1 cellular context compared by ENCODE assay signal in the genomic region with DNA sequence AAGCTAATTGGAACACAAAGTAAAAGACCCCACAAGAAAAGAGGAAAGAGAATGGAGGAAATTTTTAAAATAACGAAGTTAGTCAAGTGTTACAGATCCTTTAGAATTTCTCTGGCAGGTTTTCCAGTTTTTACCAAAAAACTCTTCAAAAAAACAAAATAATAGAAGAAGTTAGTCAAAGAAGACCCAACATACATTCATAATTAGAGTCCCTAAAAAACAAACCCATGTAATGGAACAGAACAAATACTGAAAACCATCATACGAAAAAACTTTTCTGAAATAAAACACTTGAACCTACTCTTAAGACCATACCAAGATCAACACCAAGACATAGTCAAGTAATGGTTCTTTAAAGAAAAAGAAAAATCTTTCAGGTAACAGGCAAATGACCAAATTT.
A peak's percentile ranks its signal among the peaks of the same experiment; 100 is the strongest.
TF ChIP-seq lines count a peak whose summit lies in the region.

No MANE protein-coding gene starts in this region.

TF ChIP-seq in K562, 482 proteins besides CTCF, POLR2A, EP300 and RAD21:
- TF ChIP-seq FOXM1 (IDR thresholded peaks at IDR 0.05; ENCODE audit: low read depth), result no peak
- TF ChIP-seq FOXM1 (CRISPR knock-in tag; IDR thresholded peaks at IDR 0.05; ENCODE audit: low read depth), result no peak
- no peak for TF ChIP-seq NFE2 (IDR thresholded peaks at IDR 0.05; ENCODE audit: low read depth)
- TF ChIP-seq ELF1 (tag; IDR thresholded peaks at IDR 0.05), result no peak
- 0 out of 2 replicates have a peak, but pooled peaks have one; percentile 24 for TF ChIP-seq ADNP (tag; IDR thresholded peaks at IDR 0.05)
- TF ChIP-seq ZNF384 (IDR thresholded peaks at IDR 0.05; ENCODE audit: low read depth, low read length), result peak; percentile 20; the same call in 1 of the 2 replicates
- 0 out of 2 replicates have a peak, but pooled peaks have one; percentile 20 for TF ChIP-seq THRAP3 (IDR thresholded peaks at IDR 0.05; ENCODE audit: borderline replicate concordance)
- TF ChIP-seq, protein P1, sequence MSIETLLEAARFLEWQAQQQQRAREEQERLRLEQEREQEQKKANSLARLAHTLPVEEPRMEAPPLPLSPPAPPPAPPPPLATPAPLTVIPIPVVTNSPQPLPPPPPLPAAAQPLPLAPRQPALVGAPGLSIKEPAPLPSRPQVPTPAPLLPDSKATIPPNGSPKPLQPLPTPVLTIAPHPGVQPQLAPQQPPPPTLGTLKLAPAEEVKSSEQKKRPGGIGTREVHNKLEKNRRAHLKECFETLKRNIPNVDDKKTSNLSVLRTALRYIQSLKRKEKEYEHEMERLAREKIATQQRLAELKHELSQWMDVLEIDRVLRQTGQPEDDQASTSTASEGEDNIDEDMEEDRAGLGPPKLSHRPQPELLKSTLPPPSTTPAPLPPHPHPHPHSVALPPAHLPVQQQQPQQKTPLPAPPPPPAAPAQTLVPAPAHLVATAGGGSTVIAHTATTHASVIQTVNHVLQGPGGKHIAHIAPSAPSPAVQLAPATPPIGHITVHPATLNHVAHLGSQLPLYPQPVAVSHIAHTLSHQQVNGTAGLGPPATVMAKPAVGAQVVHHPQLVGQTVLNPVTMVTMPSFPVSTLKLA (conservative IDR thresholded peaks at IDR 0.05), result 0 out of 4 replicates have a peak, but pooled peaks of 1 of the 2 experiments have one; percentile 12
- no peak for TF ChIP-seq NR3C1 (CRISPR knock-in tag; IDR thresholded peaks at IDR 0.05)
- TF ChIP-seq, protein P2, sequence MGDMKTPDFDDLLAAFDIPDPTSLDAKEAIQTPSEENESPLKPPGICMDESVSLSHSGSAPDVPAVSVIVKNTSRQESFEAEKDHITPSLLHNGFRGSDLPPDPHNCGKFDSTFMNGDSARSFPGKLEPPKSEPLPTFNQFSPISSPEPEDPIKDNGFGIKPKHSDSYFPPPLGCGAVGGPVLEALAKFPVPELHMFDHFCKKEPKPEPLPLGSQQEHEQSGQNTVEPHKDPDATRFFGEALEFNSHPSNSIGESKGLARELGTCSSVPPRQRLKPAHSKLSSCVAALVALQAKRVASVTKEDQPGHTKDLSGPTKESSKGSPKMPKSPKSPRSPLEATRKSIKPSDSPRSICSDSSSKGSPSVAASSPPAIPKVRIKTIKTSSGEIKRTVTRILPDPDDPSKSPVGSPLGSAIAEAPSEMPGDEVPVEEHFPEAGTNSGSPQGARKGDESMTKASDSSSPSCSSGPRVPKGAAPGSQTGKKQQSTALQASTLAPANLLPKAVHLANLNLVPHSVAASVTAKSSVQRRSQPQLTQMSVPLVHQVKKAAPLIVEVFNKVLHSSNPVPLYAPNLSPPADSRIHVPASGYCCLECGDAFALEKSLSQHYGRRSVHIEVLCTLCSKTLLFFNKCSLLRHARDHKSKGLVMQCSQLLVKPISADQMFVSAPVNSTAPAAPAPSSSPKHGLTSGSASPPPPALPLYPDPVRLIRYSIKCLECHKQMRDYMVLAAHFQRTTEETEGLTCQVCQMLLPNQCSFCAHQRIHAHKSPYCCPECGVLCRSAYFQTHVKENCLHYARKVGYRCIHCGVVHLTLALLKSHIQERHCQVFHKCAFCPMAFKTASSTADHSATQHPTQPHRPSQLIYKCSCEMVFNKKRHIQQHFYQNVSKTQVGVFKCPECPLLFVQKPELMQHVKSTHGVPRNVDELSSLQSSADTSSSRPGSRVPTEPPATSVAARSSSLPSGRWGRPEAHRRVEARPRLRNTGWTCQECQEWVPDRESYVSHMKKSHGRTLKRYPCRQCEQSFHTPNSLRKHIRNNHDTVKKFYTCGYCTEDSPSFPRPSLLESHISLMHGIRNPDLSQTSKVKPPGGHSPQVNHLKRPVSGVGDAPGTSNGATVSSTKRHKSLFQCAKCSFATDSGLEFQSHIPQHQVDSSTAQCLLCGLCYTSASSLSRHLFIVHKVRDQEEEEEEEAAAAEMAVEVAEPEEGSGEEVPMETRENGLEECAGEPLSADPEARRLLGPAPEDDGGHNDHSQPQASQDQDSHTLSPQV (IDR thresholded peaks at IDR 0.05), result 0 out of 2 replicates have a peak, but pooled peaks have one; percentile 54
- TF ChIP-seq SAFB (IDR thresholded peaks at IDR 0.05; ENCODE audit: borderline replicate concordance, low read depth, low read length), result 0 out of 2 replicates have a peak, but pooled peaks have one; percentile 18
- 0 out of 2 replicates have a peak, but pooled peaks have one; percentile 45 for TF ChIP-seq GATAD2B (IDR thresholded peaks at IDR 0.05; ENCODE audit: borderline replicate concordance)
